24 cellular contexts compared by ENCODE assay signal in genomic region chr14:37145395-37145794, GRCh38. TPM values are rescaled to one million over a fixed set of nuclear protein-coding genes. Genes with fewer than 3 reads are reported as not detected.
DNase-seq lines count a peak whose midpoint lies in the region; FAIRE-seq and TF ChIP-seq lines count a peak whose summit lies in the region.
"Had no signal": no experiment of that assay in that cellular context is flagged by ENCODE, and none has a peak within 500 bp of the region (broad histone marks: within the 10 kb centered on the region; RNA-seq: fewer than 3 reads in every experiment).

No MANE protein-coding gene starts in this region.

- dilution Hi-C loops in mammary epithelial cell (cut with HindIII; ENCODE audit: low sequenced_read_pairs), result no loop called here

- no peak overlapping the region for H3K27ac ChIP-seq in mammary epithelial cell (ENCODE audit: insufficient read depth, low read depth, low read length)
- H3K27ac ChIP-seq: cardiac muscle cell, hepatocyte, vagina had no signal

- no peak for FAIRE-seq in HTR-8/SVneo (lab: Jason Lieb, UNC)
- FAIRE-seq: GM12892 had no signal

- no peaks in the 10 kb centered on the region for H3K36me3 Mint-ChIP-seq in osteocyte (ENCODE audit: unreplicated experiment)
- H3K36me3 Mint-ChIP-seq: CD8-positive, alpha-beta T cell; stimulated activated effector memory CD8-positive, alpha-beta T cell treated with anti-CD3 and anti-CD28 coated beads, Interleukin-12 subunit alpha, Interleukin-12 subunit beta, amount 100 ng/mL, for 72 hours had no signal

- no peaks in the 10 kb centered on the region for H3K27me3 ChIP-seq in mammary epithelial cell (ENCODE audit: insufficient read depth, low read length)
- H3K27me3 ChIP-seq: cardiac muscle cell, hepatocyte, MG63, vagina had no signal

- no TSS peak for BruUV-seq in mammary epithelial cell (replicated peaks; lab: Mats Ljungman, UMichigan)

- no peak overlapping the region for H3K4me3 ChIP-seq in mammary epithelial cell (replicated peaks in 1 of 3; ENCODE audit: insufficient read depth in 1 of 3, low read depth in 2 of 3, low read length in 3 of 3)
- H3K4me3 ChIP-seq: cardiac muscle cell, hepatocyte, MG63, vagina had no signal

- TF ChIP-seq CTCF in mammary epithelial cell (conservative IDR thresholded peaks at IDR 0.05 in 1 of 2, IDR thresholded peaks at IDR 0.05 in 1 of 2; ENCODE audit: extremely low read depth in 1 of 2, insufficient read depth in 1 of 2, low read depth in 1 of 2, low read length in 2 of 2) (no peak), osteocyte (IDR thresholded peaks at IDR 0.05) (no peak)

- H3K4me2 ChIP-seq in mammary epithelial cell (ENCODE audit: insufficient read depth, low read depth, low read length), result no peak overlapping the region
- H3K4me2 ChIP-seq: hepatocyte had no signal

- H3K36me3 ChIP-seq in mammary epithelial cell (ENCODE audit: insufficient read depth, low read length), result no peaks in the 10 kb centered on the region
- H3K36me3 ChIP-seq: cardiac muscle cell, MG63, vagina had no signal

- H3K4me1 ChIP-seq in mammary epithelial cell (ENCODE audit: insufficient read depth, low read length), result peaks cover 14% of the 10 kb centered on the region
- H3K4me1 ChIP-seq: vagina had no signal

- no peaks in the 10 kb centered on the region for H3K9me3 ChIP-seq in mammary epithelial cell (replicated peaks; ENCODE audit: insufficient read depth, low read length)
- H3K9me3 ChIP-seq: MG63, vagina had no signal

- CTCF ChIA-PET in mammary epithelial cell (lab: Charles Lee; ENCODE audit: low non-redundant PET), result no interaction called here

- no peak overlapping the region for H3K4me3 Mint-ChIP-seq in osteocyte (ENCODE audit: unreplicated experiment)
- H3K4me3 Mint-ChIP-seq: activated CD4-positive, alpha-beta T cell treated with anti-CD3 and anti-CD28 coated beads for 36 hours; activated T-cell treated with anti-CD3 and anti-CD28 coated beads, Interleukin-2, amount 50 U/mL, for 4 hours; CD8-positive, alpha-beta T cell; nephron; stimulated activated effector memory CD8-positive, alpha-beta T cell treated with anti-CD3 and anti-CD28 coated beads, Interleukin-12 subunit alpha, Interleukin-12 subunit beta, amount 100 ng/mL, for 72 hours had no signal

- no peak overlapping the region for H3K9ac ChIP-seq in mammary epithelial cell (ENCODE audit: insufficient read depth, low read length)

- no peaks in the 10 kb centered on the region for H3K9me3 Mint-ChIP-seq in osteocyte (ENCODE audit: unreplicated experiment)
- H3K9me3 Mint-ChIP-seq: activated T-cell treated with anti-CD3 and anti-CD28 coated beads, Interleukin-2, amount 50 U/mL, for 4 hours; CD8-positive, alpha-beta T cell; nephron had no signal

- DNase-seq in ELR (ENCODE audit: low read depth), result peak; percentile 61
- peak; percentile 23 for DNase-seq in HTR-8/SVneo (ENCODE audit: insufficient read length, low spot score)
- DNase-seq in mammary epithelial cell, result peak; percentile 66
- DNase-seq in osteocyte (ENCODE audit: extremely low spot score, unreplicated experiment), result no peak
- DNase-seq in posterior vena cava (ENCODE audit: low spot score), result no peak
- DNase-seq in T-helper 2 cell, result no peak
- no peak for DNase-seq in NCI-H345 treated with DMSO at 0.1 percent for 48 hours (lab: John Stamatoyannopoulos, UW; ENCODE audit: unreplicated experiment)
- DNase-seq: activated CD4-positive, alpha-beta T cell treated with anti-CD3 and anti-CD28 coated beads for 36 hours; activated CD8-positive, alpha-beta memory T cell treated with anti-CD3 and anti-CD28 coated beads for 24 hours; activated naive CD4-positive, alpha-beta T cell treated with Interleukin-2 at 50 U/mL for 16 hours; activated T-cell treated with anti-CD3 and anti-CD28 coated beads, Interleukin-2, amount 50 U/mL, for 4 hours; CD8-positive, alpha-beta T cell; DMS53; left ventricle myocardium superior; MG63; NCI-H1417 treated with DMSO at 0.1 percent for 48 hours; NCI-H748 treated with DMSO at 0.1 percent for 48 hours; T-helper 1 cell had no signal

- no peaks in the 10 kb centered on the region for H3K27me3 Mint-ChIP-seq in osteocyte (ENCODE audit: unreplicated experiment)
- H3K27me3 Mint-ChIP-seq: activated CD4-positive, alpha-beta T cell treated with anti-CD3 and anti-CD28 coated beads for 36 hours had no signal

- H3K27ac Mint-ChIP-seq in osteocyte (ENCODE audit: unreplicated experiment), result peak overlapping the region; percentile 18
- H3K27ac Mint-ChIP-seq: activated CD4-positive, alpha-beta T cell treated with anti-CD3 and anti-CD28 coated beads for 36 hours; CD8-positive, alpha-beta T cell; nephron; stimulated activated effector memory CD8-positive, alpha-beta T cell treated with anti-CD3 and anti-CD28 coated beads, Interleukin-12 subunit alpha, Interleukin-12 subunit beta, amount 100 ng/mL, for 72 hours had no signal

- no peak overlapping the region for H2AFZ ChIP-seq in mammary epithelial cell (ENCODE audit: low read depth, low read length)
- H2AFZ ChIP-seq: hepatocyte had no signal

- no peaks in the 10 kb centered on the region for H3K79me2 ChIP-seq in mammary epithelial cell (ENCODE audit: insufficient read depth, low read length)
- H3K79me2 ChIP-seq: hepatocyte had no signal

- no peaks in the 10 kb centered on the region for H4K20me1 ChIP-seq in mammary epithelial cell (ENCODE audit: insufficient read depth, low read length)

- intact Hi-C loops in mammary epithelial cell (cut with micrococcal nuclease) (no loop called here), posterior vena cava (cut with DNase I) (no loop called here)

- in situ Hi-C loops in mammary epithelial cell (cut with MboI; ENCODE audit: low sequenced_read_pairs in 2 of 2), result loop anchor here in 1 of 2 donors (25.0 kb wide), 1 partner anchor 508 kb away; no protein-coding TSS in a partner anchor

- H3K4me1 Mint-ChIP-seq in osteocyte (ENCODE audit: unreplicated experiment), result peaks cover 41% of the 10 kb centered on the region
- H3K4me1 Mint-ChIP-seq: activated CD4-positive, alpha-beta T cell treated with anti-CD3 and anti-CD28 coated beads for 36 hours; stimulated activated effector memory CD8-positive, alpha-beta T cell treated with anti-CD3 and anti-CD28 coated beads, Interleukin-12 subunit alpha, Interleukin-12 subunit beta, amount 100 ng/mL, for 72 hours had no signal

RNA-seq across cellular contexts. Expression of gene SLC25A21, which starts 27.0 kb away (rescaled TPM):
- total RNA-seq in mammary epithelial cell (1 to 10 TPM in 1 of 2 donors, under 1 TPM in 1; 0.99 to 1.3 TPM), osteocyte (0.56 and 1.2 TPM in 2 replicates), posterior vena cava (1 to 10 TPM in 1 of 2 donors, under 1 TPM in 1; 1.00 to 1.2 TPM)
- 0.31 TPM for polyA plus RNA-seq in mammary epithelial cell
- polyA minus RNA-seq in mammary epithelial cell, result not detected
- total RNA-seq: activated CD4-positive, alpha-beta T cell treated with anti-CD3 and anti-CD28 coated beads for 36 hours; activated T-cell treated with anti-CD3 and anti-CD28 coated beads, Interleukin-2, amount 50 U/mL, for 4 hours; CD8-positive, alpha-beta T cell had no signal

RNA-seq across cellular contexts. Expression of gene MIPOL1, which starts 52.3 kb away (rescaled TPM):
- 10 to 100 TPM; 11.2 to 15.7 TPM for total RNA-seq in mammary epithelial cell
- 2.7 TPM for polyA plus RNA-seq in mammary epithelial cell
- 2.7 TPM for polyA minus RNA-seq in mammary epithelial cell
- total RNA-seq in osteocyte, result 14.6 and 17.2 TPM in 2 replicates
- total RNA-seq in posterior vena cava, result 10 to 100 TPM; 16.7 to 19.6 TPM
- total RNA-seq: CD8-positive, alpha-beta T cell had no signal

Comparison
In these comparisons a context has a peak if more than half of its experiments do, and no peak if none do; other contexts are left out.
1. DNase-seq: peak in ELR (single experiment), HTR-8/SVneo (single experiment) and mammary epithelial cell (single experiment); none in osteocyte (single experiment), posterior vena cava (single experiment), T-helper 2 cell (0 of 5) and NCI-H345 treated with DMSO at 0.1 percent for 48 hours (single experiment).